ENCODE assay signal across 8 cellular contexts in genomic region chr6:42075159-42075838, GRCh38. TPM values are rescaled to one million over a fixed set of nuclear protein-coding genes. Genes with fewer than 3 reads are reported as not detected.
DNase-seq lines count a peak whose midpoint lies in the region; ATAC-seq lines count a peak whose summit lies in the region.

No MANE protein-coding gene starts in this region.

- intact Hi-C loops in Right ventricle myocardium inferior (cut with DNase I) = loop anchor here (1.0 to 5.0 kb wide), 2 partner anchors 91 to 137 kb away; no protein-coding TSS in a partner anchor
- intact Hi-C loops in cardiac septum (cut with DNase I) = loop anchor here (1.0 to 5.0 kb wide), 4 partner anchors 42 to 472 kb away; no protein-coding TSS in a partner anchor

- ATAC-seq in Right ventricle myocardium inferior = peak; percentile 67

- DNase-seq in Right ventricle myocardium inferior (ENCODE audit: missing footprints) = peak; percentile 87
- no peak for DNase-seq in cardiac septum (ENCODE audit: low spot score)
- DNase-seq in NCI-H2227 (lab: John Stamatoyannopoulos, UW; ENCODE audit: unreplicated experiment) = peak; percentile 71
- DNase-seq in activated CD4-positive, CD25-positive, alpha-beta regulatory T cell treated with anti-CD3 and anti-CD28 coated beads, Interleukin-2, amount 50 U/mL, for 16 hours (ENCODE audit: low read depth, low spot score) = peak; percentile 15
- peak; percentile 7 for DNase-seq in central memory CD4-positive, alpha-beta T cell
- DNase-seq in left kidney (ENCODE audit: low read depth, low spot score) = peak; percentile 96
- DNase-seq in stimulated activated CD4-positive, alpha-beta T cell treated with anti-CD3 and anti-CD28 coated beads, TNF-alpha, amount 100 ng/mL, for 24 hours (ENCODE audit: low read depth in 3 of 3) = peak; percentile 26 to 66 (median 32)
- DNase-seq in cerebellar nuclear complex (lab: John Stamatoyannopoulos, UW) = no peak

RNA-seq across cellular contexts. Expression of gene TAF8, which starts 25.0 kb away (rescaled TPM):
- total RNA-seq in Right ventricle myocardium inferior = 31.5 TPM
- total RNA-seq in cardiac septum = 22.3 TPM

Comparison
In these comparisons a context has a peak if more than half of its experiments do, and no peak if none do; other contexts are left out.
1. DNase-seq: peak in Right ventricle myocardium inferior (single experiment), NCI-H2227 (single experiment), activated CD4-positive, CD25-positive, alpha-beta regulatory T cell treated with anti-CD3 and anti-CD28 coated beads, Interleukin-2, amount 50 U/mL, for 16 hours (single experiment), central memory CD4-positive, alpha-beta T cell (single experiment), left kidney (single experiment) and stimulated activated CD4-positive, alpha-beta T cell treated with anti-CD3 and anti-CD28 coated beads, TNF-alpha, amount 100 ng/mL, for 24 hours (3 of 3); none in cardiac septum (single experiment) and cerebellar nuclear complex (0 of 2).